1 cellular context compared by ENCODE assay signal in the genomic region with DNA sequence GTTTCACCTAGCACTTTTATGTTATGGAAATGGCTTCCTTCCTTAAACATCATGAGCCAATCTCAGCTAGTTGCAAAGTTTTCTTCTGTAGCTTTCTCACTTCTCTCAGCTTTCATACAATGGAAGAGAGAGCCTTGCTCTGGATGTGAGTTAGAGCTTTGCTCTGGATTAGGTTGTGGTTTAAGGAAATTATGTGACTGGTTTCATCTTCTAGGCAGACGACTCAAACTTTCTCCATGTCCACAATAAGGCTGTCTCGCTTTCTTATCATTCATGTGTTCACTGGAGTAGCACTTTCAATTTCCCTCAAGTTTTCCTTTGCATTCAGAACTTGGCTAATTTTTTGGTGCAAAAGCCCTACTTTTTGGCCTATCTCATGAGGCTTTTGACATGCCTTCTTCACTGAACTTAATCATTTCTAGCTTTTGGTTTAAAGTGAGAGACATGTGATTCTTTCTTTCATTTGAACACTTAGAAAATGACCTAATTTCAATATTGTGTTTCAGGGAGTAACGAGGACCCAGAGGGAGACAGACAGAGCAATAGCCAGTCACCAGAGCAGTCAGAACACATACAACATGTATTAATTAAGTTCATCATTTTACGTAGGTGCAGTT.
TF ChIP-seq lines count a peak whose summit lies in the region.

No MANE protein-coding gene starts in this region.

TF ChIP-seq in GM12891, 5 proteins besides CTCF, POLR2A, EP300 and RAD21 (continued from another document):
- no peak for TF ChIP-seq PAX5 (IDR thresholded peaks at IDR 0.05; ENCODE audit: insufficient read depth, low read length, severe bottlenecking)
- no peak for TF ChIP-seq POLR2AphosphoS5 (IDR thresholded peaks at IDR 0.05; ENCODE audit: low read depth, low read length)
- no peak for TF ChIP-seq TAF1 (IDR thresholded peaks at IDR 0.05; ENCODE audit: low read depth, low read length)
- TF ChIP-seq SPI1 (IDR thresholded peaks at IDR 0.05; ENCODE audit: low read depth, low read length) = no peak
